In genomic region chr1:153541641-153542569, GRCh38 we compare ENCODE assay signal across 1 cellular context.
TF ChIP-seq lines count a peak whose summit lies in the region.

No MANE protein-coding gene starts in this region.

TF ChIP-seq in HepG2, 621 proteins besides CTCF, POLR2A, EP300 and RAD21:
- TF ChIP-seq PPARG (CRISPR knock-in tag; conservative IDR thresholded peaks at IDR 0.05) (no peak), MAFK (conservative IDR thresholded peaks at IDR 0.05 in 1 of 2, IDR thresholded peaks at IDR 0.05 in 1 of 2; ENCODE audit: low read length in 2 of 2) (no peak), ZNF12 (CRISPR knock-in tag; IDR thresholded peaks at IDR 0.05) (no peak), ZBTB7B (CRISPR knock-in tag; IDR thresholded peaks at IDR 0.05) (no peak), HNRNPL (IDR thresholded peaks at IDR 0.05; ENCODE audit: low read depth, low read length) (no peak), ZNF124 (CRISPR knock-in tag; IDR thresholded peaks at IDR 0.05) (no peak), EED (CRISPR knock-in tag; IDR thresholded peaks at IDR 0.05) (no peak), ZNF10 (CRISPR knock-in tag; IDR thresholded peaks at IDR 0.05; ENCODE audit: borderline replicate concordance, low read depth) (no peak), KLF6 (CRISPR knock-in tag; IDR thresholded peaks at IDR 0.05) (no peak), ZNF446 (CRISPR knock-in tag; IDR thresholded peaks at IDR 0.05) (no peak), MBNL3 (CRISPR knock-in tag; conservative IDR thresholded peaks at IDR 0.05) (no peak), EEA1 (CRISPR knock-in tag; IDR thresholded peaks at IDR 0.05; ENCODE audit: borderline replicate concordance) (no peak), ZNF33B (CRISPR knock-in tag; IDR thresholded peaks at IDR 0.05) (no peak), ZNF83 (CRISPR knock-in tag; IDR thresholded peaks at IDR 0.05; ENCODE audit: borderline replicate concordance) (no peak), CEBPB (IDR thresholded peaks at IDR 0.05; ENCODE audit: borderline replicate concordance, low read depth, low read length) (no peak), SIN3A (IDR thresholded peaks at IDR 0.05; ENCODE audit: borderline replicate concordance, low read depth, low read length) (no peak)
- TF ChIP-seq, protein P1, sequence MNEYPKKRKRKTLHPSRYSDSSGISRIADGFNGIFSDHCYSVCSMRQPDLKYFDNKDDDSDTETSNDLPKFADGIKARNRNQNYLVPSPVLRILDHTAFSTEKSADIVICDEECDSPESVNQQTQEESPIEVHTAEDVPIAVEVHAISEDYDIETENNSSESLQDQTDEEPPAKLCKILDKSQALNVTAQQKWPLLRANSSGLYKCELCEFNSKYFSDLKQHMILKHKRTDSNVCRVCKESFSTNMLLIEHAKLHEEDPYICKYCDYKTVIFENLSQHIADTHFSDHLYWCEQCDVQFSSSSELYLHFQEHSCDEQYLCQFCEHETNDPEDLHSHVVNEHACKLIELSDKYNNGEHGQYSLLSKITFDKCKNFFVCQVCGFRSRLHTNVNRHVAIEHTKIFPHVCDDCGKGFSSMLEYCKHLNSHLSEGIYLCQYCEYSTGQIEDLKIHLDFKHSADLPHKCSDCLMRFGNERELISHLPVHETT (CRISPR knock-in tag; conservative IDR thresholded peaks at IDR 0.05): no peak
- TF ChIP-seq, protein P2, sequence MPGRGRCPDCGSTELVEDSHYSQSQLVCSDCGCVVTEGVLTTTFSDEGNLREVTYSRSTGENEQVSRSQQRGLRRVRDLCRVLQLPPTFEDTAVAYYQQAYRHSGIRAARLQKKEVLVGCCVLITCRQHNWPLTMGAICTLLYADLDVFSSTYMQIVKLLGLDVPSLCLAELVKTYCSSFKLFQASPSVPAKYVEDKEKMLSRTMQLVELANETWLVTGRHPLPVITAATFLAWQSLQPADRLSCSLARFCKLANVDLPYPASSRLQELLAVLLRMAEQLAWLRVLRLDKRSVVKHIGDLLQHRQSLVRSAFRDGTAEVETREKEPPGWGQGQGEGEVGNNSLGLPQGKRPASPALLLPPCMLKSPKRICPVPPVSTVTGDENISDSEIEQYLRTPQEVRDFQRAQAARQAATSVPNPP (CRISPR knock-in tag; IDR thresholded peaks at IDR 0.05): no peak
- TF ChIP-seq, protein P3, sequence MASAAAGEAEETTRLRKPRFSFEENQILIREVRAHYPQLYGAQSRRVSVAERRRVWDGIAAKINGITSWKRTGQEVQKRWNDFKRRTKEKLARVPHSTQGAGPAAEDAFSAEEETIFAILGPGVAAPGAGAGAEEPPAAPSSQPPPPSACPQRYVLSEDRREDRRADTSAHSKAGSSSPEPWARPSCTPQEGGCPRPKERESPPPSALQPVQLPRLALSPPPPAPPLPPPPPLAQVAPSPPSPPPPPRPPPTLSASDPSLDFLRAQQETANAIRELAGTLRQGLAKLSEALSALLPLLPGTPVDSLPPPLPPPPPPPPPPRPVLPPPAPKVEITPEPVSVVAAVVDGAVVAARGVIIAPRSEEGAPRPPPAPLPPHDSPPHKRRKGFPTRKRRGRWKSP (CRISPR knock-in tag; IDR thresholded peaks at IDR 0.05): no peak
- TF ChIP-seq, protein P4, sequence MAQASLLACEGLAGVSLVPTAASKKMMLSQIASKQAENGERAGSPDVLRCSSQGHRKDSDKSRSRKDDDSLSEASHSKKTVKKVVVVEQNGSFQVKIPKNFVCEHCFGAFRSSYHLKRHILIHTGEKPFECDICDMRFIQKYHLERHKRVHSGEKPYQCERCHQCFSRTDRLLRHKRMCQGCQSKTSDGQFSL (CRISPR knock-in tag; IDR thresholded peaks at IDR 0.05): no peak
